8 cellular contexts compared by ENCODE assay signal in the genomic region with DNA sequence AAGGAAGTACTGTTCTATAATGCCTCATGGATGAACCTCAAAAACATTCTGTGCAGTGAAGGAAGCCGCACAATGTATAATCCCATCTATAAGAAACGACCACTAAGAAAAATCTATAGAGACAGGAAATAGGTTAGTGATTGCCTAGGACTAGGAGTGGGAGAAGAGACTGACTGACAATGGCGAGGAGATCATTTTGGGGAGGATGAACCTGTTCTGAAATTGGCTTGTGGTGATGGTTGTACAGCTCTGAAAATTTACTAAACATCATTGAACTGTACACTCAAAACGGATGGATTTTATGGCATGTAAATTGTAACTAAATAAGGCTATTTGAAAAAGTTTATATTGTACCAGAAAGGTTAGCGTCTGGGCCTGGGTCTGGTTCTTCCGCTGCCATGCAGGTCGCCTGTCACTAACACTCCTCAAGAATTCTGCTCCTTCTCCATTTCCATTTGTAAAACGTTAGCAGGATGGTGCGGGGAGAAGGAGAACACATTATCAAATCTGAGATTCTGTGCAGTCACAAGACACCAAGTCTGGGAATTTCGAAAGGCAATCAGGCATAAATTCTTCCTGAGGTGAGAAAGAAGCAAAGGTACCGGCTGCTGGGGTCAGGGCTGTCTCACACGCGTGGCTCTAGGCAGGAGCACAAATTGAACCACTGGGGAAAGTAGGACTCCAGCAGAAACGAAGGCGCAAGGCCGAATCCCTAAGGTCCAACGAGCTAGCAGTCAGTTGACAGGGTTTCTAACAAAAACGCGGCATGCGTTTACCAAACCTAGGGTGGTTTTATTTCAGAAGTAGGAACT. TPM values are rescaled to one million over a fixed set of nuclear protein-coding genes. Genes with fewer than 3 reads are reported as not detected.
DNase-seq lines count a peak whose midpoint lies in the region; ATAC-seq, FAIRE-seq and TF ChIP-seq lines count a peak whose summit lies in the region.

No MANE protein-coding gene starts in this region.

- POLR2A ChIA-PET in activated CD4-positive, alpha-beta memory T cell treated with anti-CD3 and anti-CD28 coated beads for 36 hours (lab: Charles Lee) = no interaction called here

- H3K4me1 Mint-ChIP-seq in activated T-cell treated with anti-CD3 and anti-CD28 coated beads, Interleukin-2, amount 50 U/mL, for 4 hours (ENCODE audit: low read depth) = peaks cover 10% of the 10 kb centered on the region
- peaks cover 8% of the 10 kb centered on the region for H3K4me1 Mint-ChIP-seq in activated CD4-positive, alpha-beta memory T cell treated with anti-CD3 and anti-CD28 coated beads for 36 hours (ENCODE audit: low read depth)

- H3K4me3 ChIP-seq in keratinocyte (ENCODE audit: control insufficient read depth in 2 of 3, extremely low read depth in 1 of 3, insufficient read depth in 2 of 3, low read depth in 1 of 3, low read length in 3 of 3) (peak overlapping the region in 1 of 3 experiments; percentile 65), suprapubic skin (peak overlapping the region; percentile 57)

- H3K36me3 Mint-ChIP-seq in activated T-cell treated with anti-CD3 and anti-CD28 coated beads, Interleukin-2, amount 50 U/mL, for 4 hours (ENCODE audit: insufficient read depth) = peaks cover 2% of the 10 kb centered on the region
- H3K36me3 Mint-ChIP-seq in activated CD4-positive, alpha-beta memory T cell treated with anti-CD3 and anti-CD28 coated beads for 36 hours = no peaks in the 10 kb centered on the region

- H3K27me3 Mint-ChIP-seq in activated T-cell treated with anti-CD3 and anti-CD28 coated beads, Interleukin-2, amount 50 U/mL, for 4 hours (ENCODE audit: low read depth) = peaks cover 57% of the 10 kb centered on the region
- peaks cover 47% of the 10 kb centered on the region for H3K27me3 Mint-ChIP-seq in activated CD4-positive, alpha-beta memory T cell treated with anti-CD3 and anti-CD28 coated beads for 36 hours

- TF ChIP-seq CTCF in keratinocyte (optimal IDR thresholded peaks at IDR 0.05 in 1 of 3, IDR thresholded peaks at IDR 0.05 in 1 of 3, conservative IDR thresholded peaks at IDR 0.05 in 1 of 3; ENCODE audit: extremely low read depth in 1 of 3, insufficient read depth in 2 of 3, low read length in 3 of 3) = no peak
- TF ChIP-seq CTCF in suprapubic skin (IDR thresholded peaks at IDR 0.05) = no peak

- no peak overlapping the region for H2AFZ ChIP-seq in keratinocyte (ENCODE audit: control insufficient read depth, low read length)

- H3K27ac ChIP-seq in keratinocyte (ENCODE audit: control insufficient read depth, insufficient read depth, low read length) = no peak overlapping the region
- H3K27ac ChIP-seq in suprapubic skin = no peak overlapping the region

- no peak overlapping the region for H3K9ac ChIP-seq in keratinocyte (ENCODE audit: control insufficient read depth, extremely low read depth, insufficient read depth, low read length)

- H4K20me1 ChIP-seq in keratinocyte (ENCODE audit: control insufficient read depth, extremely low read depth, insufficient read depth, low read length) = no peaks in the 10 kb centered on the region

- WGBS in suprapubic skin = 74% methylated on average over 20 of the region's 20 CpGs

- no peaks in the 10 kb centered on the region for H3K9me3 Mint-ChIP-seq in activated T-cell treated with anti-CD3 and anti-CD28 coated beads, Interleukin-2, amount 50 U/mL, for 4 hours
- H3K9me3 Mint-ChIP-seq in activated CD4-positive, alpha-beta memory T cell treated with anti-CD3 and anti-CD28 coated beads for 36 hours = no peaks in the 10 kb centered on the region

- TF ChIP-seq EP300 in suprapubic skin (IDR thresholded peaks at IDR 0.05) = no peak

- no peak for FAIRE-seq in keratinocyte (lab: Jason Lieb, UNC)

- H3K4me3 Mint-ChIP-seq in activated T-cell treated with anti-CD3 and anti-CD28 coated beads, Interleukin-2, amount 50 U/mL, for 4 hours = peak overlapping the region; percentile 33
- H3K4me3 Mint-ChIP-seq in activated CD4-positive, alpha-beta memory T cell treated with anti-CD3 and anti-CD28 coated beads for 36 hours = peak overlapping the region; percentile 4

- DNase-seq in activated T-cell treated with anti-CD3 and anti-CD28 coated beads, Interleukin-2, amount 50 U/mL, for 4 hours = no peak
- no peak for DNase-seq in activated T-cell treated with anti-CD3 and anti-CD28 coated beads, Interleukin-2, amount 50 U/mL, for 1 hour
- DNase-seq in activated CD4-positive, alpha-beta memory T cell treated with anti-CD3 and anti-CD28 coated beads for 36 hours = no peak
- DNase-seq in keratinocyte (ENCODE audit: low read depth, low spot score) (no peak), suprapubic skin (ENCODE audit: low spot score in 2 of 2) (no peak), NCI-H526 (lab: John Stamatoyannopoulos, UW) (no peak), posterior vena cava (ENCODE audit: low spot score) (no peak), midbrain (lab: John Stamatoyannopoulos, UW) (no peak)

- H3K79me2 ChIP-seq in keratinocyte (ENCODE audit: control insufficient read depth, insufficient read depth, low read length) = no peaks in the 10 kb centered on the region

- H3K27ac Mint-ChIP-seq in activated CD4-positive, alpha-beta memory T cell treated with anti-CD3 and anti-CD28 coated beads for 36 hours = no peak overlapping the region

- intact Hi-C loops in activated CD4-positive, alpha-beta memory T cell treated with anti-CD3 and anti-CD28 coated beads for 36 hours (cut with micrococcal nuclease) = loop anchor here (10.0 kb wide), 1 partner anchor 219 kb away; no protein-coding TSS in a partner anchor
- intact Hi-C loops in posterior vena cava (cut with DNase I) = no loop called here

- no peaks in the 10 kb centered on the region for H3K36me3 ChIP-seq in keratinocyte (ENCODE audit: control insufficient read depth in 2 of 2, extremely low read depth in 1 of 2, insufficient read depth in 2 of 2, low read length in 2 of 2)
- no peaks in the 10 kb centered on the region for H3K36me3 ChIP-seq in suprapubic skin

- no peak for TF ChIP-seq POLR2A in suprapubic skin (IDR thresholded peaks at IDR 0.05)

- no peak for ATAC-seq in activated T-cell treated with anti-CD3 and anti-CD28 coated beads, Interleukin-2, amount 50 U/mL, for 4 hours

- H3K27me3 ChIP-seq in keratinocyte (ENCODE audit: control insufficient read depth, extremely low read depth, insufficient read depth, low read length) = peaks cover 39% of the 10 kb centered on the region
- H3K27me3 ChIP-seq in suprapubic skin = peaks cover 48% of the 10 kb centered on the region

- CTCF ChIA-PET in activated CD4-positive, alpha-beta memory T cell treated with anti-CD3 and anti-CD28 coated beads for 36 hours (lab: Charles Lee) = interaction anchor here (0.6 to 0.8 kb wide), 2 partner anchors 8 to 121 kb away, joined by 3 read pairs; no protein-coding TSS in a partner anchor

- dilution Hi-C loops in keratinocyte (cut with MboI; ENCODE audit: extremely low pct_ligation_motif_present, low sequenced_read_pairs) = no loop called here

- no peaks in the 10 kb centered on the region for H3K4me1 ChIP-seq in keratinocyte (ENCODE audit: control insufficient read depth, extremely low read depth, insufficient read depth, low read length)
- peaks cover 17% of the 10 kb centered on the region for H3K4me1 ChIP-seq in suprapubic skin

- no peaks in the 10 kb centered on the region for H3K9me1 ChIP-seq in keratinocyte (ENCODE audit: control insufficient read depth, extremely low read depth, insufficient read depth, low read length)

- peak overlapping the region; percentile 65 for H3K4me2 ChIP-seq in keratinocyte (ENCODE audit: control insufficient read depth, extremely low read depth, insufficient read depth, low read depth, low read length)

- H3K9me3 ChIP-seq in keratinocyte (ENCODE audit: control insufficient read depth, low read depth, low read length) (no peaks in the 10 kb centered on the region), suprapubic skin (no peaks in the 10 kb centered on the region)

RNA-seq across cellular contexts. Expression of a gene that starts 0.8 kb away (rescaled TPM):
- 1 to 10 TPM in 1 of 3 donors, under 1 TPM in 2; 0.82 to 1.2 (median 0.87) TPM for total RNA-seq in activated T-cell treated with anti-CD3 and anti-CD28 coated beads, Interleukin-2, amount 50 U/mL, for 4 hours
- under 1 TPM; 0.45 to 0.75 TPM for total RNA-seq in activated CD4-positive, alpha-beta memory T cell treated with anti-CD3 and anti-CD28 coated beads for 36 hours
- polyA plus RNA-seq in keratinocyte = 0.03 TPM in 1 of 3 replicates, not detected in the others
- not detected for polyA plus RNA-seq in keratinocyte (2011; ENCODE audit: low read depth)
- polyA plus RNA-seq in keratinocyte (2011; cell fraction: cytosol; rRNA removed) = not detected in 2 replicates
- not detected in 2 replicates for polyA plus RNA-seq in keratinocyte (2011; cell fraction: nucleus; rRNA removed)
- polyA plus RNA-seq in keratinocyte (2012; ENCODE audit: low replicate concordance) = not detected in 2 replicates
- 0.19 TPM in 1 of 3 replicates, not detected in the others for polyA minus RNA-seq in keratinocyte
- polyA minus RNA-seq in keratinocyte (2011; cell fraction: cytosol; rRNA and poly(A)+ RNA removed) = not detected
- not detected in 2 replicates for polyA minus RNA-seq in keratinocyte (2011; cell fraction: nucleus; rRNA and poly(A)+ RNA removed)
- total RNA-seq in suprapubic skin (10 to 100 TPM in 1 of 4 donors, 1 to 10 TPM in 3; 1.9 to 19.6 (median 5.9) TPM), posterior vena cava (1 to 10 TPM; 1.2 to 8.5 TPM)
